In genomic region chr14:95980402-95980801, GRCh38 we compare ENCODE assay signal across 21 cellular contexts. TPM values are rescaled to one million over a fixed set of nuclear protein-coding genes. Genes with fewer than 3 reads are reported as not detected.
"Had no signal": no experiment of that assay in that cellular context is flagged by ENCODE, and none has a peak within 500 bp of the region (broad histone marks: within the 10 kb centered on the region; RNA-seq: fewer than 3 reads in every experiment).

No MANE protein-coding gene starts in this region.

- DNase-seq: IMR-90; KG1; MG63; NCI-H1092; NCI-H1105 treated with DMSO at 0.1 percent for 48 hours; NCI-H1417 treated with DMSO at 0.1 percent for 48 hours; NCI-H187; NCI-H2029; NCI-H2081 treated with DMSO at 0.1 percent for 48 hours; NCI-H2171; NCI-H226; NCI-H446 treated with DMSO at 0.1 percent for 48 hours; NCI-H510A treated with DMSO at 0.1 percent for 48 hours; NK-92 treated with Interleukin-12 subunit alpha and Interleukin-12 subunit beta, amount 100 ng/mL, for 24 hours; PC-3; SHP77; SW 1271 had no signal

- ATAC-seq: HepG2, Panc1, PC-3 had no signal

- H3K27ac ChIP-seq: RWPE1 had no signal

- H3K9me3 ChIP-seq: MG63, SK-N-SH had no signal

- H3K36me3 ChIP-seq: MG63 had no signal

- H3K27me3 ChIP-seq: MG63 had no signal

- H3K4me3 ChIP-seq: MG63 had no signal

- H3K9ac ChIP-seq: SK-N-SH had no signal

RNA-seq across cellular contexts. Expression of gene C14orf132, which starts 58.8 kb away (rescaled TPM):
- total RNA-seq: PC-3 had no signal
